In the genomic region with DNA sequence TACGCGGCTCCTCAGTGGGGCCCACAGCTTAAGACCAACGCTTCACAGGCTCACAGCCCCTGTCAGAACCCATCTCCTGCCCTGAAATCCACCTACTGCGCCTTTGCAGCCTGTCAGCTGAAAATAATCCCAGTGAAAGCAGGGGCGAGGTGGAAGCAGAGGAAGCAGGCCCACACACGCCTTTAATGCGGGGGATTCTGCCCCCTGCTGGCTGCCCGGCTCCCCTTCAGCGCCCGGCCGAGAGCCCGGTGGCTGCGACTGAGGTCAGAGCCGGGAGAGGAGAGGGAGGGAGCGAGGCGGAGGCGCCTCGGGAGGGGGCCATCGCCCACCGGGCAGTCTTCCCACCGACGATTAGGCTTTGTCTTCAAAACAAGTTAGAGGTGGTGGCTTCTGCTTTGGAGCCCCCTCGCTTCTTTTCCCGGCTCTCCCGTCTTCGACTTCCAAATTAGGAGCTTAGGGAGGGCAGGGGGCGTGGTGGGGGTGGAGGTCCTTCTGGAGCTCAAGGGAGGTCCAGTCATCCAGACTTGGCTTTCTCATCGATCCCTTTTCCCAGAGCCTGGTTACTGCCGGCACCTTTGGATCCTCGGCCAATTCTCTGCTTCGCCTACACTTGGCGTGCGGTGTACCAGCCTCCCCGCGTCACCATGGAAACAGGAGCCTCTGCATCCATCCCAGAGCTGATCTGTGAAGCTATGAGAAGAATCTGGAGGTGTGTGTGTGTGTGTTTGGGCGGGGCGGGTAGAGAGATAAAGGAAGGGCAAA, we compare ENCODE assay signal across 1 cellular context.
TF ChIP-seq lines count a peak whose summit lies in the region.

No MANE protein-coding gene starts in this region.

TF ChIP-seq in Ishikawa, 13 proteins besides CTCF, POLR2A, EP300 and RAD21 (continued from another document):
- TF ChIP-seq ZBTB7A (IDR thresholded peaks at IDR 0.05; ENCODE audit: low read depth) (peak; percentile 75; the same call in 1 of the 2 replicates), CEBPB (IDR thresholded peaks at IDR 0.05) (no peak), CREB1 (IDR thresholded peaks at IDR 0.05; ENCODE audit: low read depth) (no peak)
- TF ChIP-seq, protein P1, sequence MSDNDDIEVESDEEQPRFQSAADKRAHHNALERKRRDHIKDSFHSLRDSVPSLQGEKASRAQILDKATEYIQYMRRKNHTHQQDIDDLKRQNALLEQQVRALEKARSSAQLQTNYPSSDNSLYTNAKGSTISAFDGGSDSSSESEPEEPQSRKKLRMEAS (IDR thresholded peaks at IDR 0.05) = peak; percentile 22; the same call in 1 of the 2 replicates
- TF ChIP-seq, protein P2, sequence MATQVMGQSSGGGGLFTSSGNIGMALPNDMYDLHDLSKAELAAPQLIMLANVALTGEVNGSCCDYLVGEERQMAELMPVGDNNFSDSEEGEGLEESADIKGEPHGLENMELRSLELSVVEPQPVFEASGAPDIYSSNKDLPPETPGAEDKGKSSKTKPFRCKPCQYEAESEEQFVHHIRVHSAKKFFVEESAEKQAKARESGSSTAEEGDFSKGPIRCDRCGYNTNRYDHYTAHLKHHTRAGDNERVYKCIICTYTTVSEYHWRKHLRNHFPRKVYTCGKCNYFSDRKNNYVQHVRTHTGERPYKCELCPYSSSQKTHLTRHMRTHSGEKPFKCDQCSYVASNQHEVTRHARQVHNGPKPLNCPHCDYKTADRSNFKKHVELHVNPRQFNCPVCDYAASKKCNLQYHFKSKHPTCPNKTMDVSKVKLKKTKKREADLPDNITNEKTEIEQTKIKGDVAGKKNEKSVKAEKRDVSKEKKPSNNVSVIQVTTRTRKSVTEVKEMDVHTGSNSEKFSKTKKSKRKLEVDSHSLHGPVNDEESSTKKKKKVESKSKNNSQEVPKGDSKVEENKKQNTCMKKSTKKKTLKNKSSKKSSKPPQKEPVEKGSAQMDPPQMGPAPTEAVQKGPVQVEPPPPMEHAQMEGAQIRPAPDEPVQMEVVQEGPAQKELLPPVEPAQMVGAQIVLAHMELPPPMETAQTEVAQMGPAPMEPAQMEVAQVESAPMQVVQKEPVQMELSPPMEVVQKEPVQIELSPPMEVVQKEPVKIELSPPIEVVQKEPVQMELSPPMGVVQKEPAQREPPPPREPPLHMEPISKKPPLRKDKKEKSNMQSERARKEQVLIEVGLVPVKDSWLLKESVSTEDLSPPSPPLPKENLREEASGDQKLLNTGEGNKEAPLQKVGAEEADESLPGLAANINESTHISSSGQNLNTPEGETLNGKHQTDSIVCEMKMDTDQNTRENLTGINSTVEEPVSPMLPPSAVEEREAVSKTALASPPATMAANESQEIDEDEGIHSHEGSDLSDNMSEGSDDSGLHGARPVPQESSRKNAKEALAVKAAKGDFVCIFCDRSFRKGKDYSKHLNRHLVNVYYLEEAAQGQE (IDR thresholded peaks at IDR 0.05; ENCODE audit: low read depth) = no peak
